In the genomic region with DNA sequence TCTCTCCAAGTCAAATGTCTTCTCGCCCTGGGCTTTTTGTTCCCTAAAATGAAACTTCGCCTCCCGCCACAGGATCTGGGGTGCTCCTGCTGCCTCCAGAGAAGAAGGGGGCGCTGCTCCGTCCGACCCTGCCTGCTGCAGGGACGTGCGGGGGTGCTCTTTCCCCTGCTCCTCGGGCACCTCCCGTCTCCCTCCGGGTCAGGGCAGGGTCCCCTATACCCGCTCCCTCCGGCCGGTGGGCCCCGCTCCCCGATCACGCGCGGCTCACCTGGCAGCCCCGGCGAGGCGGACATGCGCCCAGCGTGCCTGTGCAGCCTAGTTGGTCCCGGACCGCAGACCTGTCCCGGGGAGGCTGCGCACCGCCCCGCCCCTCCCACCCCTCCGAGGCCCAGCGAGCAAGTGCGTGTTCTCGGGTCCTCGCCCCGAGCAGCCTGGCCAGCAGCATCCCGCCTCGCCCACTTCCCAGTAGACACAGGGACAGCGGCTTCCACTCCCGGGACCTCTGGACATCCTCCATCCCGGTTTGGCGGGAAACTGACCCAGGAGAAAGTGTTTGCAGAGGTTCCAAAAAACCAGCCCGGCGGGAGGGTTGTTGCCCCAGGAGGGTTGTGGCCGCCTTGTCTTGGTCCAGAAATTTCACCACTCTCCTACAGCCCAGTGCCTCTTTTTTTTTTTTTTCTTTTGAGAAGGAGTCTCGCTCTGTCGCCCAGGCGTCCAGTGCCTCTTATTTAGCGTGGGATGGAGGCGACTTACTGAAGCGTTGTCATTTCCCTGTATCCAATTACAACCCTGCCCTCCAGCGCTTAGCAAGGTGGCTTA, we compare ENCODE assay signal across 8 cellular contexts. TPM values are rescaled to one million over a fixed set of nuclear protein-coding genes. Genes with fewer than 3 reads are reported as not detected.
A peak's percentile ranks its signal among the peaks of the same experiment; 100 is the strongest.
DNase-seq lines count a peak whose midpoint lies in the region; ATAC-seq and TF ChIP-seq lines count a peak whose summit lies in the region.

A gene (minus strand): TSS at position 447 of the 819 bp plus-strand sequence. CDS start 6,717 bp downstream, outside the sequence.

- peaks cover 30% of the 10 kb centered on the region for H3K4me1 ChIP-seq in BLaER1
- H3K4me1 ChIP-seq in CD8-positive, alpha-beta T cell (ENCODE audit: insufficient read depth, low read length) = no peaks in the 10 kb centered on the region

- POLR2A ChIA-PET in RWPE1 (lab: Yijun Ruan, JAX; ENCODE audit: low non-redundant PET) = no interaction called here
- POLR2A ChIA-PET in CD8-positive, alpha-beta T cell (lab: Charles Lee) = no interaction called here

- H3K27me3 Mint-ChIP-seq in CD8-positive, alpha-beta T cell (ENCODE audit: low read depth) = peaks cover 44% of the 10 kb centered on the region

- peaks cover 4% of the 10 kb centered on the region for H3K9me3 Mint-ChIP-seq in CD8-positive, alpha-beta T cell

- no peaks in the 10 kb centered on the region for H3K36me3 ChIP-seq in BLaER1
- H3K36me3 ChIP-seq in CD8-positive, alpha-beta T cell (ENCODE audit: insufficient read depth, low read length) = no peaks in the 10 kb centered on the region

- H3K27ac ChIP-seq in BLaER1 (no peak within 1 kb of the TSS), RWPE1 (no peak within 1 kb of the TSS)
- no peak within 1 kb of the TSS for H3K27ac ChIP-seq in CD8-positive, alpha-beta T cell (ENCODE audit: low read depth, low read length)

- TF ChIP-seq CTCF in RWPE1 (conservative IDR thresholded peaks at IDR 0.05; ENCODE audit: low read depth) = no peak
- no peak for TF ChIP-seq CTCF in CD8-positive, alpha-beta T cell (IDR thresholded peaks at IDR 0.05)

- peaks cover 10% of the 10 kb centered on the region for H3K27me3 ChIP-seq in BLaER1
- H3K27me3 ChIP-seq in CD8-positive, alpha-beta T cell (ENCODE audit: insufficient read depth, low read length) = no peaks in the 10 kb centered on the region

- H3K4me3 ChIP-seq in BLaER1 = peak within 1 kb of the TSS; percentile 64
- H3K4me3 ChIP-seq in CD8-positive, alpha-beta T cell (ENCODE audit: low read depth, low read length) = no peak within 1 kb of the TSS

- H3K27ac Mint-ChIP-seq in CD8-positive, alpha-beta T cell = no peak within 1 kb of the TSS

- H4K20me1 ChIP-seq in BLaER1 = no peaks in the 10 kb centered on the region

- peak; percentile 6 for DNase-seq in RWPE1 (ENCODE audit: low spot score)
- peak in 39 of 42 donors; percentile 23 to 82 (median 56) for DNase-seq in head of caudate nucleus
- peak in 8 of 10 donors; percentile 17 to 92 (median 32) for DNase-seq in posterior cingulate gyrus
- DNase-seq in COR-L47 (lab: John Stamatoyannopoulos, UW) = no peak
- no peak for DNase-seq in CD8-positive, alpha-beta T cell

- no peak for ATAC-seq in CD8-positive, alpha-beta T cell
- no peak for ATAC-seq in GM21423 (IDR thresholded peaks at IDR 0.05; ENCODE audit: unreplicated experiment)
- no peak for ATAC-seq in GM18868 (IDR thresholded peaks at IDR 0.05; ENCODE audit: unreplicated experiment)

- no peak within 1 kb of the TSS for H3K4me3 Mint-ChIP-seq in CD8-positive, alpha-beta T cell

- intact Hi-C loops in head of caudate nucleus (cut with DNase I) = no loop called here
- intact Hi-C loops in posterior cingulate gyrus (cut with DNase I) = no loop called here
- intact Hi-C loops in CD8-positive, alpha-beta T cell (cut with DNase I, micrococcal nuclease) = no loop called here

- CTCF ChIA-PET in RWPE1 (lab: Yijun Ruan, JAX) = no interaction called here
- CTCF ChIA-PET in CD8-positive, alpha-beta T cell (lab: Charles Lee) = no interaction called here

- no peak within 1 kb of the TSS for H3K9ac ChIP-seq in BLaER1

- H3K4me2 ChIP-seq in BLaER1 = peak within 1 kb of the TSS; percentile 97

- H3K9me3 ChIP-seq in BLaER1 = no peaks in the 10 kb centered on the region
- H3K9me3 ChIP-seq in CD8-positive, alpha-beta T cell (ENCODE audit: low read length) = no peaks in the 10 kb centered on the region

- peaks cover 4% of the 10 kb centered on the region for H3K4me1 Mint-ChIP-seq in CD8-positive, alpha-beta T cell (ENCODE audit: low read depth)

- no peaks in the 10 kb centered on the region for H3K36me3 Mint-ChIP-seq in CD8-positive, alpha-beta T cell

RNA-seq across cellular contexts. Expression of the gene that starts here (rescaled TPM):
- not detected for total RNA-seq in CD8-positive, alpha-beta T cell

Comparison
In these comparisons a context has a peak if more than half of its experiments do, and no peak if none do; other contexts are left out.
1. DNase-seq: peak in RWPE1 (single experiment), head of caudate nucleus (39 of 42) and posterior cingulate gyrus (8 of 10); none in COR-L47 (single experiment) and CD8-positive, alpha-beta T cell (0 of 7).